In the genomic region with DNA sequence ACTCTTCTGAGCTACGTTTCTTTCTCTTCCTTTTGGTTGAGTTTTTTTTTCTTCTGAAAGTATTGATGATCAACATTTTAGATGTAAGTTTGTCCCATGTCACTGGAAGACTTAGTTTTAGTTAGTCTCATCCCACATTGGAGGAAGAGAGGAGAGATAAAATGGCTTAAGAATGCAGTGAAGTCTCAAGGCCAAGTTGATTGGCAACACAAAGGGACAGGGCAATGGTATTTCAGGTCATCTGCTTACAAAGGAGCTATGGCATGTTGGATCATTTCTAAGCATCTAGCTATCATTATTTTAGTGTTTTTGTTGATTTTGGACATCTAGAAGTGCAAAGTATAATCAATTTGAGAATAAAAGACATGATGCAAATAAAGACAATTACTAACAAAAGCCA, we compare ENCODE assay signal across 9 cellular contexts. TPM values are rescaled to one million over a fixed set of nuclear protein-coding genes. Genes with fewer than 3 reads are reported as not detected.
"Had no signal": no experiment of that assay in that cellular context is flagged by ENCODE, and none has a peak within 500 bp of the region (broad histone marks: within the 10 kb centered on the region; RNA-seq: fewer than 3 reads in every experiment).

No MANE protein-coding gene starts in this region.

- H3K27ac Mint-ChIP-seq: H9 had no signal

- H3K27ac ChIP-seq: HL-60 had no signal

- H3K4me3 Mint-ChIP-seq: H9 had no signal

- H3K4me3 ChIP-seq: K562 had no signal

- DNase-seq: GOT3, H9, HCEC 1CT, IMR-90, KG1 had no signal

- ATAC-seq: HepG2, K562 had no signal

RNA-seq across cellular contexts. Expression of gene CDKN2A, which starts 58.6 kb away (rescaled TPM):
- total RNA-seq: HT1080, K562 had no signal
- polyA plus RNA-seq: K562 had no signal

RNA-seq across cellular contexts. Expression of gene CDKN2B-AS1, which starts 59.0 kb away (rescaled TPM):
- total RNA-seq: H9, K562 had no signal
- polyA plus RNA-seq: K562 had no signal
